8 cellular contexts compared by ENCODE assay signal in the genomic region with DNA sequence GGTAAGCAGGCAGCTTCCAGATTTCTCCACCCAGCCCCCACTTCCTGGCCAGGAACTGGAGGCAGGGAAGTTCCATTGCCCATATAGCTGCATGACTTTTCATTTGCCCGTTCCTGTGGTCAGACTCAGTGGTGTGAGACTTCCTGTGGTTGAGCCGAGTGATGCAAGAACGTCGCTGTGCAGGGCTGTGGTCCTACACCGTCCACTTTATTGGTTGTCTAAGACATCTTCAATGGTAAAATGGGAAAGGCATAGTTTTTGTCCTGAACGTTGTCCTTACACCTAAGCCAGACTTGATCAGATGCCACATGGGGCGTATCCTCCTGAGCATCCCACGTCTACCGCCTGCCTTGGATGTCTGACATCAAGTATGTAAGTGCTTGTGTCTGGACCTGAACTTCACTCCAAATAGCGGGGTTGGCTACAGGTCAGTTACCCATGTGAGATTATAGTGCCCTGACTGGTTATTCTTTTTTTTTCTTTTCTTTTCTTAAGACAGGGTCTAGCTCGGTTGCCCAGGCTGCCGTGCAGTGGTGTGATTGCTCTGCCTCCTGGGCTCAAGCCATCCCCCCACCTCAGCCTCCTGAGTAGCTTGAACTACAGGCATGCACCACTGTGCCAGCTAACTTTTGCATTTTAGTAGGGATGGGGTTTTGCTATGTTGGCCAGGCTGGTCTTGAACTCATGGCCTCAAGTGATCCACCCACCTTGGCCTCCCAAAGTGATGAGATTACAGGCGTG. TPM values are rescaled to one million over a fixed set of nuclear protein-coding genes. Genes with fewer than 3 reads are reported as not detected.
DNase-seq lines count a peak whose midpoint lies in the region; ATAC-seq, FAIRE-seq and TF ChIP-seq lines count a peak whose summit lies in the region.

No MANE protein-coding gene starts in this region.

- peak; percentile 35 for ATAC-seq in Right ventricle myocardium superior (ENCODE audit: poor library complexity)
- peak; percentile 45 for ATAC-seq in HG02840 (IDR thresholded peaks at IDR 0.05; ENCODE audit: low FRiP score, unreplicated experiment)

- H3K4me1 ChIP-seq in right atrium auricular region: no peaks in the 10 kb centered on the region
- peaks cover 6 to 39% (median 30%) of the 10 kb centered on the region in 4 donors for H3K4me1 ChIP-seq in esophagus muscularis mucosa
- no peaks in the 10 kb centered on the region for H3K4me1 ChIP-seq in transverse colon

- TF ChIP-seq CTCF in right atrium auricular region (IDR thresholded peaks at IDR 0.05) (no peak), esophagus muscularis mucosa (IDR thresholded peaks at IDR 0.05) (no peak), transverse colon (IDR thresholded peaks at IDR 0.05) (no peak), progenitor cell of endocrine pancreas (IDR thresholded peaks at IDR 0.05; ENCODE audit: unreplicated experiment) (no peak)

- H3K27ac ChIP-seq in right atrium auricular region (no peak overlapping the region), esophagus muscularis mucosa (replicated peaks in 1 of 4) (peak overlapping the region; percentile 80 to 84 (median 80)), transverse colon (no peak overlapping the region)

- no peak overlapping the region for H3K27ac Mint-ChIP-seq in progenitor cell of endocrine pancreas

- H3K4me3 ChIP-seq in right atrium auricular region (no peak overlapping the region), esophagus muscularis mucosa (no peak overlapping the region), transverse colon (no peak overlapping the region)

- DNase-seq in Right ventricle myocardium superior (peak; percentile 57), right atrium auricular region (ENCODE audit: low spot score) (no peak), RCC 7860 (ENCODE audit: low spot score) (peak; percentile 95), esophagus muscularis mucosa (ENCODE audit: extremely low spot score) (no peak), transverse colon (peak; percentile 62), SK-N-DZ (ENCODE audit: low spot score) (no peak), progenitor cell of endocrine pancreas (ENCODE audit: low spot score, unreplicated experiment) (no peak)

- FAIRE-seq in RCC 7860 (lab: Jason Lieb, UNC): peak; percentile 91

- H3K27me3 ChIP-seq in right atrium auricular region (no peaks in the 10 kb centered on the region), esophagus muscularis mucosa (peaks cover 0 to 7% (median 0%) of the 10 kb centered on the region in 4 donors), transverse colon (peaks cover 14% of the 10 kb centered on the region)

- H3K36me3 Mint-ChIP-seq in progenitor cell of endocrine pancreas (ENCODE audit: insufficient read depth): no peaks in the 10 kb centered on the region

- in situ Hi-C loops in transverse colon (cut with MboI; ENCODE audit: low pct_ligation_motif_present in 1 of 4, low pct_unique_long_range_greater_than_20kb in 1 of 4, low sequenced_read_pairs in 3 of 4): loop anchor here in 2 of 4 donors (5.0 kb wide), 2 partner anchors 325 to 330 kb away; no protein-coding TSS in a partner anchor

- peaks cover 3% of the 10 kb centered on the region for H3K9me3 Mint-ChIP-seq in progenitor cell of endocrine pancreas (ENCODE audit: low read depth)

- 81% methylated on average over 13 of the region's 13 CpGs for WGBS in esophagus muscularis mucosa
- 71 to 86% methylated on average over 1 to 13 of the region's 13 CpGs for WGBS in transverse colon (ENCODE audit: low coverage in 1 of 2), 2 donors

- TF ChIP-seq EP300 in esophagus muscularis mucosa (IDR thresholded peaks at IDR 0.05): no peak
- TF ChIP-seq EP300 in transverse colon (IDR thresholded peaks at IDR 0.05; ENCODE audit: low read depth): no peak

- no peaks in the 10 kb centered on the region for H3K36me3 ChIP-seq in right atrium auricular region
- H3K36me3 ChIP-seq in esophagus muscularis mucosa: no peaks in the 10 kb centered on the region
- H3K36me3 ChIP-seq in transverse colon: no peaks in the 10 kb centered on the region

- peaks cover 33% of the 10 kb centered on the region for H3K27me3 Mint-ChIP-seq in progenitor cell of endocrine pancreas

- H3K9me3 ChIP-seq in right atrium auricular region: no peaks in the 10 kb centered on the region
- H3K9me3 ChIP-seq in esophagus muscularis mucosa: no peaks in the 10 kb centered on the region
- no peaks in the 10 kb centered on the region for H3K9me3 ChIP-seq in transverse colon

- intact Hi-C loops in Right ventricle myocardium superior (cut with DNase I): no loop called here
- intact Hi-C loops in esophagus muscularis mucosa (cut with DNase I): loop anchor here (5.0 to 10.0 kb wide), 2 partner anchors 162 to 445 kb away; a partner anchor contains a TSS
- intact Hi-C loops in transverse colon (cut with DNase I; ENCODE audit: low total_unique reads): no loop called here

- H3K4me3 Mint-ChIP-seq in progenitor cell of endocrine pancreas (ENCODE audit: low read depth): no peak overlapping the region

- no peaks in the 10 kb centered on the region for H3K4me1 Mint-ChIP-seq in progenitor cell of endocrine pancreas (ENCODE audit: low read depth)

- TF ChIP-seq POLR2A in esophagus muscularis mucosa (IDR thresholded peaks at IDR 0.05; ENCODE audit: low read depth) (no peak), transverse colon (IDR thresholded peaks at IDR 0.05) (no peak)

RNA-seq across cellular contexts. Expression of a gene that starts 25.9 kb away (rescaled TPM):
- total RNA-seq in Right ventricle myocardium superior (not detected), right atrium auricular region (not detected), esophagus muscularis mucosa (not detected), transverse colon (not detected), progenitor cell of endocrine pancreas (not detected in 2 replicates)
- not detected in 2 replicates for polyA plus RNA-seq in SK-N-DZ (2014; cell fraction: cytosol; rRNA removed)
- not detected in 2 replicates for polyA plus RNA-seq in SK-N-DZ (2014; cell fraction: nucleus; rRNA removed)

Comparison
In these comparisons a context has a peak if more than half of its experiments do, and no peak if none do; other contexts are left out.
1. DNase-seq: peak in Right ventricle myocardium superior (single experiment), RCC 7860 (single experiment) and transverse colon (single experiment); none in right atrium auricular region (single experiment), esophagus muscularis mucosa (single experiment), SK-N-DZ (single experiment) and progenitor cell of endocrine pancreas (single experiment).
2. H3K27ac ChIP-seq: peak in esophagus muscularis mucosa (4 of 4); none in right atrium auricular region (0 of 2) and transverse colon (0 of 4).